Comparison of ENCODE assay signal across 1 cellular context in the genomic region with DNA sequence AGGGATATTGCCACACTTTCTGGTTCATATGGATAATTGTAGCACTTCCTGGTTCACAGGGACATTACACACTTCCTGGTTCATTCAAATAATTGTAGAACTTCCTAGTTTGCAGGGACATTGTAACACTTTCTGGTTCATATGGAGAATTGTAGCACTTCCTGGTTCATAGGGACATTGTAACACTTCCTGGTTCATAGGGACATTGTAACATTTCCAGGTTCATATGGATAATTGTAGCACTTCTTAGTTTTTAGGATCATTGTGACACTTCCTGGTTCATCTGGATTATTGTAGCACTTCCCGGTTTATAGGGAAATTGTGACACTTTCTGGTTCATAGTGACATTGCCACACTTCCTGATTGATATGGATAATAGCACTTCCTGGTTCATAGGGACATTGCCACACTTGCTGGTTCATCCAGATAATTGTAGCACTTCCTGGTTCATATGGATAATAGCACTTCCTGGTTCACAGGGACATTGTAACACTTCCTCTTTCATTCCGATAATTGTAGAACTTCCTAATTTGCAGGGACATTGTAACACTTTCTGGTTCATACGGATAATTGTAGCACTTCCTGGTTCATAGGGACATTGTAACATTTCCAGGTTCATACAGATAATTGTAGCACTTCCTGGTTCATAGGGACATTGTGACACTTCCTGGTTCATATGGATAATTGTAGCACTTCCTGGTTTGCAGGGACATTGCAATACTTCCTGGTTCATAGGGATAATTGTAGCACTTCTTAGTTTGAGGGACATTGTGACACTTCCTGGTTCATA.
TF ChIP-seq lines count a peak whose summit lies in the region.

No MANE protein-coding gene starts in this region.

TF ChIP-seq in K562, 482 proteins besides CTCF, POLR2A, EP300 and RAD21 (continues in another document):
- TF ChIP-seq TAL1 (IDR thresholded peaks at IDR 0.05) (no peak), DLX4 (CRISPR knock-in tag; IDR thresholded peaks at IDR 0.05) (no peak), KDM2B (CRISPR knock-in tag; IDR thresholded peaks at IDR 0.05) (no peak), FOXA3 (CRISPR knock-in tag; conservative IDR thresholded peaks at IDR 0.05 in 1 of 2, IDR thresholded peaks at IDR 0.05 in 1 of 2) (no peak), TAF15 (IDR thresholded peaks at IDR 0.05; ENCODE audit: low read depth, low read length) (no peak), SFPQ (IDR thresholded peaks at IDR 0.05; ENCODE audit: low read depth, low read length) (no peak), COPS2 (conservative IDR thresholded peaks at IDR 0.05) (no peak), CEBPG (CRISPR knock-in tag; IDR thresholded peaks at IDR 0.05) (no peak), CEBPG (tag; conservative IDR thresholded peaks at IDR 0.05 in 1 of 2, IDR thresholded peaks at IDR 0.05 in 1 of 2) (peak in 1 of 2 experiments; percentile 37; a peak in 2 of 4 replicates), MNT (conservative IDR thresholded peaks at IDR 0.05) (no peak), CHCHD3 (CRISPR knock-in tag; IDR thresholded peaks at IDR 0.05) (no peak), ZBTB2 (IDR thresholded peaks at IDR 0.05) (no peak), ELF1 (tag; IDR thresholded peaks at IDR 0.05) (peak; percentile 96), SMARCA4 (IDR thresholded peaks at IDR 0.05) (no peak), CBX3 (IDR thresholded peaks at IDR 0.05; ENCODE audit: borderline replicate concordance in 1 of 2, low read length in 2 of 2) (0 out of 3 replicates have a peak, but pooled peaks of 1 of the 2 experiments have one; percentile 7), ZNF76 (CRISPR knock-in tag; IDR thresholded peaks at IDR 0.05; ENCODE audit: borderline replicate concordance) (no peak), CBX5 (IDR thresholded peaks at IDR 0.05; ENCODE audit: borderline replicate concordance, low read depth) (no peak), ZNF280A (IDR thresholded peaks at IDR 0.05; ENCODE audit: low read depth, partially characterized antibody) (no peak), ZNF780A (CRISPR knock-in tag; IDR thresholded peaks at IDR 0.05) (no peak), SMAD3 (CRISPR knock-in tag; conservative IDR thresholded peaks at IDR 0.05) (no peak), CEBPB (tag; IDR thresholded peaks at IDR 0.05) (0 out of 2 replicates have a peak, but pooled peaks have one; percentile 22), GABPB1 (CRISPR knock-in tag; IDR thresholded peaks at IDR 0.05) (peak; percentile 49; the same call in 1 of the 2 replicates), BRD4 (IDR thresholded peaks at IDR 0.05) (0 out of 2 replicates have a peak, but pooled peaks have one; percentile 60), CREM (IDR thresholded peaks at IDR 0.05; ENCODE audit: low read depth) (no peak), ZFP36 (IDR thresholded peaks at IDR 0.05; ENCODE audit: low read depth, low read length, partially characterized antibody) (no peak), MTA2 (IDR thresholded peaks at IDR 0.05; ENCODE audit: low read depth) (peak; percentile 25; the same call in 1 of the 2 replicates), SIX5 (IDR thresholded peaks at IDR 0.05; ENCODE audit: borderline replicate concordance in 1 of 2, insufficient read depth in 1 of 2, low read depth in 1 of 2, low read length in 2 of 2) (peak in 1 of 2 experiments; percentile 23; a peak in 1 of 4 replicates), ZNF77 (CRISPR knock-in tag; IDR thresholded peaks at IDR 0.05) (no peak), ETV6 (IDR thresholded peaks at IDR 0.05; ENCODE audit: borderline replicate concordance in 1 of 2, low read depth in 2 of 2, low read length in 1 of 2) (peak in 1 of 2 experiments; percentile 94; a peak in 3 of 4 replicates), ETV6 (CRISPR knock-in tag; IDR thresholded peaks at IDR 0.05; ENCODE audit: borderline replicate concordance) (0 out of 2 replicates have a peak, but pooled peaks have one; percentile 69), GABPA (tag; conservative IDR thresholded peaks at IDR 0.05; ENCODE audit: low read depth) (peak; percentile 93), EP400 (IDR thresholded peaks at IDR 0.05) (no peak), ZNF79 (CRISPR knock-in tag; IDR thresholded peaks at IDR 0.05; ENCODE audit: low read depth) (no peak), JUNB (CRISPR knock-in tag; conservative IDR thresholded peaks at IDR 0.05) (no peak), ELF2 (CRISPR knock-in tag; IDR thresholded peaks at IDR 0.05) (peak; percentile 73), ZNF324 (CRISPR knock-in tag; IDR thresholded peaks at IDR 0.05) (no peak), HCFC1 (IDR thresholded peaks at IDR 0.05; ENCODE audit: low read depth, low read length) (peak; percentile 66), FOXJ3 (CRISPR knock-in tag; IDR thresholded peaks at IDR 0.05) (no peak), ARNT (IDR thresholded peaks at IDR 0.05) (no peak)
- TF ChIP-seq, protein P1, sequence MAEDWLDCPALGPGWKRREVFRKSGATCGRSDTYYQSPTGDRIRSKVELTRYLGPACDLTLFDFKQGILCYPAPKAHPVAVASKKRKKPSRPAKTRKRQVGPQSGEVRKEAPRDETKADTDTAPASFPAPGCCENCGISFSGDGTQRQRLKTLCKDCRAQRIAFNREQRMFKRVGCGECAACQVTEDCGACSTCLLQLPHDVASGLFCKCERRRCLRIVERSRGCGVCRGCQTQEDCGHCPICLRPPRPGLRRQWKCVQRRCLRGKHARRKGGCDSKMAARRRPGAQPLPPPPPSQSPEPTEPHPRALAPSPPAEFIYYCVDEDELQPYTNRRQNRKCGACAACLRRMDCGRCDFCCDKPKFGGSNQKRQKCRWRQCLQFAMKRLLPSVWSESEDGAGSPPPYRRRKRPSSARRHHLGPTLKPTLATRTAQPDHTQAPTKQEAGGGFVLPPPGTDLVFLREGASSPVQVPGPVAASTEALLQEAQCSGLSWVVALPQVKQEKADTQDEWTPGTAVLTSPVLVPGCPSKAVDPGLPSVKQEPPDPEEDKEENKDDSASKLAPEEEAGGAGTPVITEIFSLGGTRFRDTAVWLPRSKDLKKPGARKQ (CRISPR knock-in tag; IDR thresholded peaks at IDR 0.05): no peak
- TF ChIP-seq, protein P2, sequence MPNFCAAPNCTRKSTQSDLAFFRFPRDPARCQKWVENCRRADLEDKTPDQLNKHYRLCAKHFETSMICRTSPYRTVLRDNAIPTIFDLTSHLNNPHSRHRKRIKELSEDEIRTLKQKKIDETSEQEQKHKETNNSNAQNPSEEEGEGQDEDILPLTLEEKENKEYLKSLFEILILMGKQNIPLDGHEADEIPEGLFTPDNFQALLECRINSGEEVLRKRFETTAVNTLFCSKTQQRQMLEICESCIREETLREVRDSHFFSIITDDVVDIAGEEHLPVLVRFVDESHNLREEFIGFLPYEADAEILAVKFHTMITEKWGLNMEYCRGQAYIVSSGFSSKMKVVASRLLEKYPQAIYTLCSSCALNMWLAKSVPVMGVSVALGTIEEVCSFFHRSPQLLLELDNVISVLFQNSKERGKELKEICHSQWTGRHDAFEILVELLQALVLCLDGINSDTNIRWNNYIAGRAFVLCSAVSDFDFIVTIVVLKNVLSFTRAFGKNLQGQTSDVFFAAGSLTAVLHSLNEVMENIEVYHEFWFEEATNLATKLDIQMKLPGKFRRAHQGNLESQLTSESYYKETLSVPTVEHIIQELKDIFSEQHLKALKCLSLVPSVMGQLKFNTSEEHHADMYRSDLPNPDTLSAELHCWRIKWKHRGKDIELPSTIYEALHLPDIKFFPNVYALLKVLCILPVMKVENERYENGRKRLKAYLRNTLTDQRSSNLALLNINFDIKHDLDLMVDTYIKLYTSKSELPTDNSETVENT (CRISPR knock-in tag; IDR thresholded peaks at IDR 0.05): no peak
- TF ChIP-seq, protein P3, sequence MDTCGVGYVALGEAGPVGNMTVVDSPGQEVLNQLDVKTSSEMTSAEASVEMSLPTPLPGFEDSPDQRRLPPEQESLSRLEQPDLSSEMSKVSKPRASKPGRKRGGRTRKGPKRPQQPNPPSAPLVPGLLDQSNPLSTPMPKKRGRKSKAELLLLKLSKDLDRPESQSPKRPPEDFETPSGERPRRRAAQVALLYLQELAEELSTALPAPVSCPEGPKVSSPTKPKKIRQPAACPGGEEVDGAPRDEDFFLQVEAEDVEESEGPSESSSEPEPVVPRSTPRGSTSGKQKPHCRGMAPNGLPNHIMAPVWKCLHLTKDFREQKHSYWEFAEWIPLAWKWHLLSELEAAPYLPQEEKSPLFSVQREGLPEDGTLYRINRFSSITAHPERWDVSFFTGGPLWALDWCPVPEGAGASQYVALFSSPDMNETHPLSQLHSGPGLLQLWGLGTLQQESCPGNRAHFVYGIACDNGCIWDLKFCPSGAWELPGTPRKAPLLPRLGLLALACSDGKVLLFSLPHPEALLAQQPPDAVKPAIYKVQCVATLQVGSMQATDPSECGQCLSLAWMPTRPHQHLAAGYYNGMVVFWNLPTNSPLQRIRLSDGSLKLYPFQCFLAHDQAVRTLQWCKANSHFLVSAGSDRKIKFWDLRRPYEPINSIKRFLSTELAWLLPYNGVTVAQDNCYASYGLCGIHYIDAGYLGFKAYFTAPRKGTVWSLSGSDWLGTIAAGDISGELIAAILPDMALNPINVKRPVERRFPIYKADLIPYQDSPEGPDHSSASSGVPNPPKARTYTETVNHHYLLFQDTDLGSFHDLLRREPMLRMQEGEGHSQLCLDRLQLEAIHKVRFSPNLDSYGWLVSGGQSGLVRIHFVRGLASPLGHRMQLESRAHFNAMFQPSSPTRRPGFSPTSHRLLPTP (IDR thresholded peaks at IDR 0.05; ENCODE audit: borderline replicate concordance, extremely low read depth, insufficient read length): no peak
- TF ChIP-seq, protein P4, sequence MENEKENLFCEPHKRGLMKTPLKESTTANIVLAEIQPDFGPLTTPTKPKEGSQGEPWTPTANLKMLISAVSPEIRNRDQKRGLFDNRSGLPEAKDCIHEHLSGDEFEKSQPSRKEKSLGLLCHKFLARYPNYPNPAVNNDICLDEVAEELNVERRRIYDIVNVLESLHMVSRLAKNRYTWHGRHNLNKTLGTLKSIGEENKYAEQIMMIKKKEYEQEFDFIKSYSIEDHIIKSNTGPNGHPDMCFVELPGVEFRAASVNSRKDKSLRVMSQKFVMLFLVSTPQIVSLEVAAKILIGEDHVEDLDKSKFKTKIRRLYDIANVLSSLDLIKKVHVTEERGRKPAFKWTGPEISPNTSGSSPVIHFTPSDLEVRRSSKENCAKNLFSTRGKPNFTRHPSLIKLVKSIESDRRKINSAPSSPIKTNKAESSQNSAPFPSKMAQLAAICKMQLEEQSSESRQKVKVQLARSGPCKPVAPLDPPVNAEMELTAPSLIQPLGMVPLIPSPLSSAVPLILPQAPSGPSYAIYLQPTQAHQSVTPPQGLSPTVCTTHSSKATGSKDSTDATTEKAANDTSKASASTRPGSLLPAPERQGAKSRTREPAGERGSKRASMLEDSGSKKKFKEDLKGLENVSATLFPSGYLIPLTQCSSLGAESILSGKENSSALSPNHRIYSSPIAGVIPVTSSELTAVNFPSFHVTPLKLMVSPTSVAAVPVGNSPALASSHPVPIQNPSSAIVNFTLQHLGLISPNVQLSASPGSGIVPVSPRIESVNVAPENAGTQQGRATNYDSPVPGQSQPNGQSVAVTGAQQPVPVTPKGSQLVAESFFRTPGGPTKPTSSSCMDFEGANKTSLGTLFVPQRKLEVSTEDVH (IDR thresholded peaks at IDR 0.05; ENCODE audit: low read depth, partially characterized antibody): peak; percentile 87
